ENCODE assay signal across 26 cellular contexts in genomic region chr9:89911721-89912604, GRCh38.
DNase-seq lines count a peak whose midpoint lies in the region; ATAC-seq, FAIRE-seq and TF ChIP-seq lines count a peak whose summit lies in the region.
"Had no signal": no experiment of that assay in that cellular context is flagged by ENCODE, and none has a peak within 500 bp of the region (broad histone marks: within the 10 kb centered on the region; RNA-seq: fewer than 3 reads in every experiment).

No MANE protein-coding gene starts in this region.

- no peak overlapping the region for H3K27ac ChIP-seq in HepG2 (ENCODE audit: extremely low read length, insufficient read depth, low read length)
- H3K27ac ChIP-seq: C4-2B, gastrocnemius medialis, KMS-11, psoas muscle, skin epidermis had no signal

- peaks cover 17% of the 10 kb centered on the region for H3K4me1 Mint-ChIP-seq in WTC11
- H3K4me1 Mint-ChIP-seq: activated CD4-positive, alpha-beta T cell treated with anti-CD3 and anti-CD28 coated beads for 36 hours; activated naive CD4-positive, alpha-beta T cell treated with anti-CD3 and anti-CD28 coated beads, Interleukin-2, amount 50 U/mL, for 24 hours had no signal

- H3K9ac ChIP-seq in HepG2 (ENCODE audit: insufficient read depth, low read depth, low read length) = no peak overlapping the region
- H3K9ac ChIP-seq: KMS-11 had no signal

- TF ChIP-seq RAD21 in HepG2 (CRISPR knock-in tag; IDR thresholded peaks at IDR 0.05) = no peak

- POLR2A ChIA-PET in WTC11 (lab: Charles Lee) = no interaction called here
- POLR2A ChIA-PET in HepG2 (lab: Yijun Ruan, JAX) = no interaction called here

- H3K36me3 ChIP-seq in HepG2 (replicated peaks in 1 of 2; ENCODE audit: control insufficient read depth in 1 of 2, insufficient read depth in 2 of 2, low read length in 2 of 2) = no peaks in the 10 kb centered on the region
- H3K36me3 ChIP-seq: gastrocnemius medialis had no signal

- FAIRE-seq in HepG2 (lab: Jason Lieb, UNC) = no peak
- FAIRE-seq: GM18507, kidney had no signal

- H3K27me3 Mint-ChIP-seq in WTC11 (ENCODE audit: low read depth) = no peaks in the 10 kb centered on the region
- H3K27me3 Mint-ChIP-seq: activated CD4-positive, alpha-beta T cell treated with anti-CD3 and anti-CD28 coated beads for 36 hours; activated naive CD4-positive, alpha-beta T cell treated with anti-CD3 and anti-CD28 coated beads, Interleukin-2, amount 50 U/mL, for 24 hours had no signal

- H2AFZ ChIP-seq in HepG2 (ENCODE audit: low read length) = no peak overlapping the region

- no peak for TF ChIP-seq POLR2A in HepG2 (IDR thresholded peaks at IDR 0.05; ENCODE audit: insufficient read depth in 1 of 2, low read depth in 2 of 2, low read length in 2 of 2)

- ATAC-seq in WTC11 (peak; percentile 61), left lobe of liver (no peak), HG03457 (IDR thresholded peaks at IDR 0.05; ENCODE audit: unreplicated experiment) (no peak), HepG2 (no peak)
- ATAC-seq: activated CD4-positive, alpha-beta T cell treated with anti-CD3 and anti-CD28 coated beads for 36 hours; gastrocnemius medialis; psoas muscle; Right ventricle myocardium inferior had no signal

- H3K4me2 ChIP-seq in HepG2 (ENCODE audit: low read depth, low read length) = no peak overlapping the region
- H3K4me2 ChIP-seq: KMS-11 had no signal

- H3K4me1 ChIP-seq in HepG2 (ENCODE audit: insufficient read depth, low read length) = no peaks in the 10 kb centered on the region
- H3K4me1 ChIP-seq: gastrocnemius medialis, psoas muscle had no signal

- no peaks in the 10 kb centered on the region for H3K79me2 ChIP-seq in HepG2 (ENCODE audit: insufficient read depth, low read length)

- H3K4me3 Mint-ChIP-seq in WTC11 = no peak overlapping the region
- H3K4me3 Mint-ChIP-seq: activated CD4-positive, alpha-beta T cell treated with anti-CD3 and anti-CD28 coated beads for 36 hours; activated naive CD4-positive, alpha-beta T cell treated with anti-CD3 and anti-CD28 coated beads, Interleukin-2, amount 50 U/mL, for 24 hours; activated T-helper 1 cell treated with anti-CD3 and anti-CD28 coated beads, Interleukin-12 subunit alpha, Interleukin-12 subunit beta, Interleukin-2, Interleukin-4 antibody, amounts not matched to agents 30 ng/mL and 10 ng/mL and 1 ng/mL, durations not matched to agents 14 hours and 24 hours and 36 hours had no signal

- no peaks in the 10 kb centered on the region for H3K36me3 Mint-ChIP-seq in WTC11
- H3K36me3 Mint-ChIP-seq: activated naive CD4-positive, alpha-beta T cell treated with anti-CD3 and anti-CD28 coated beads, Interleukin-2, amount 50 U/mL, for 24 hours had no signal

- H3K9me3 ChIP-seq in HepG2 (ENCODE audit: low read length) = no peaks in the 10 kb centered on the region
- H3K9me3 ChIP-seq: gastrocnemius medialis, psoas muscle had no signal

- no peak for TF ChIP-seq EP300 in HepG2 (IDR thresholded peaks at IDR 0.05; ENCODE audit: low read depth in 2 of 2, low read length in 2 of 2)
- no peak for TF ChIP-seq EP300 in HepG2 (CRISPR knock-in tag; IDR thresholded peaks at IDR 0.05; ENCODE audit: borderline replicate concordance)

- no peak overlapping the region for H3K27ac Mint-ChIP-seq in WTC11
- H3K27ac Mint-ChIP-seq: activated CD4-positive, alpha-beta T cell treated with anti-CD3 and anti-CD28 coated beads for 36 hours; activated naive CD4-positive, alpha-beta T cell treated with anti-CD3 and anti-CD28 coated beads, Interleukin-2, amount 50 U/mL, for 24 hours; activated T-helper 1 cell treated with anti-CD3 and anti-CD28 coated beads, Interleukin-12 subunit alpha, Interleukin-12 subunit beta, Interleukin-2, Interleukin-4 antibody, amounts not matched to agents 30 ng/mL and 10 ng/mL and 1 ng/mL, durations not matched to agents 14 hours and 24 hours and 36 hours had no signal

- no peaks in the 10 kb centered on the region for H4K20me1 ChIP-seq in HepG2 (ENCODE audit: insufficient read depth, low read length)

- H3K27me3 ChIP-seq in HepG2 (ENCODE audit: control insufficient read depth in 1 of 2, insufficient read depth in 2 of 2, low read length in 2 of 2) = no peaks in the 10 kb centered on the region
- H3K27me3 ChIP-seq: gastrocnemius medialis had no signal

- CTCF ChIA-PET in WTC11 (lab: Charles Lee) (interaction anchor here (1.3 to 1.9 kb wide), 2 partner anchors 309 to 318 kb away, joined by 6 to 8 read pairs; no protein-coding TSS in a partner anchor), HepG2 (lab: Yijun Ruan, JAX; ENCODE audit: low intra/inter-chr PET ratio, low total read pairs) (no interaction called here)

- in situ Hi-C loops in HepG2 (cut with HindIII; ENCODE audit: extremely low pct_ligation_motif_present, low pct_unique_long_range_greater_than_20kb) = loop anchor here (10.0 kb wide), 1 partner anchor 183 kb away; no protein-coding TSS in a partner anchor

- TF ChIP-seq CTCF in WTC11 (IDR thresholded peaks at IDR 0.05) (no peak), HepG2 (CRISPR knock-in tag; IDR thresholded peaks at IDR 0.05) (no peak)

- 41% methylated on average over 5 of the region's 9 CpGs for WGBS in HepG2 (ENCODE audit: low lambda C conversion rate)

- intact Hi-C loops in HepG2 (cut with micrococcal nuclease; ENCODE audit: unreplicated experiment) = no loop called here

- BruUV-seq in HepG2 (replicated peaks; lab: Mats Ljungman, UMichigan) = no TSS peak

- no peaks in the 10 kb centered on the region for H3K9me3 Mint-ChIP-seq in WTC11
- H3K9me3 Mint-ChIP-seq: activated naive CD4-positive, alpha-beta T cell treated with anti-CD3 and anti-CD28 coated beads, Interleukin-2, amount 50 U/mL, for 24 hours; activated T-helper 1 cell treated with anti-CD3 and anti-CD28 coated beads, Interleukin-12 subunit alpha, Interleukin-12 subunit beta, Interleukin-2, Interleukin-4 antibody, amounts not matched to agents 30 ng/mL and 10 ng/mL and 1 ng/mL, durations not matched to agents 14 hours and 24 hours and 36 hours had no signal

- DNase-seq in NCI-H82 (lab: John Stamatoyannopoulos, UW) (peak; percentile 38), NCI-H82 treated with DMSO at 0.1 percent for 48 hours (lab: John Stamatoyannopoulos, UW; ENCODE audit: unreplicated experiment) (no peak), WTC11 (ENCODE audit: low spot score) (no peak), left lobe of liver (ENCODE audit: low spot score) (peak; percentile 24), stromal cell of bone marrow (ENCODE audit: low read depth) (peak; percentile 53), HepG2 (ENCODE audit: low spot score) (no peak), GM03348 (ENCODE audit: low spot score) (no peak)
- DNase-seq: activated CD4-positive, alpha-beta T cell treated with anti-CD3 and anti-CD28 coated beads for 36 hours; Calu3; erythroblast; gastrocnemius medialis; kidney; NCI-H1694; NCI-H226; NCI-H748 treated with DMSO at 0.1 percent for 48 hours; psoas muscle; stimulated activated CD4-positive, alpha-beta T cell treated with anti-CD3 and anti-CD28 coated beads, Interleukin-1b, Interleukin-23, amount 100 ng/mL, for 48 hours; SW 1271 had no signal

- H3K4me3 ChIP-seq in HepG2 (replicated peaks in 1 of 3; ENCODE audit: insufficient read depth in 1 of 3, low read depth in 2 of 3, low read length in 3 of 3) = no peak overlapping the region
- H3K4me3 ChIP-seq: gastrocnemius medialis, psoas muscle, skin epidermis had no signal

TF ChIP-seq in WTC11, 78 proteins besides CTCF, POLR2A, EP300 and RAD21 (continues in another document):
- TF ChIP-seq FOXK1 (CRISPR knock-in tag; IDR thresholded peaks at IDR 0.05) = no peak
- TF ChIP-seq ZNF281 (CRISPR knock-in tag; IDR thresholded peaks at IDR 0.05) = no peak

TF ChIP-seq in HepG2, 621 proteins besides CTCF, POLR2A, EP300 and RAD21:
- TF ChIP-seq NONO (IDR thresholded peaks at IDR 0.05) = no peak
- no peak for TF ChIP-seq NONO (CRISPR knock-in tag; conservative IDR thresholded peaks at IDR 0.05)
- TF ChIP-seq SP5 (CRISPR knock-in tag; IDR thresholded peaks at IDR 0.05; ENCODE audit: borderline replicate concordance, low read depth) = no peak
- no peak for TF ChIP-seq SMYD3 (CRISPR knock-in tag; IDR thresholded peaks at IDR 0.05)

Comparison
In these comparisons a context has a peak if more than half of its experiments do, and no peak if none do; other contexts are left out.
1. DNase-seq: peak in NCI-H82 (single experiment), left lobe of liver (single experiment) and stromal cell of bone marrow (single experiment); none in NCI-H82 treated with DMSO at 0.1 percent for 48 hours (single experiment), WTC11 (single experiment), HepG2 (single experiment) and GM03348 (single experiment).